Comparison of ENCODE assay signal across 1 cellular context in genomic region chr20:44805991-44806729, GRCh38.
TF ChIP-seq lines count a peak whose summit lies in the region.

No MANE protein-coding gene starts in this region.

TF ChIP-seq in GM23338, 12 proteins besides CTCF, POLR2A, EP300 and RAD21 (continued from another document):
- TF ChIP-seq ETS1 (IDR thresholded peaks at IDR 0.05) (no peak), STAT1 (IDR thresholded peaks at IDR 0.05; ENCODE audit: unreplicated experiment) (no peak), POLR2AphosphoS5 (IDR thresholded peaks at IDR 0.05; ENCODE audit: low read depth) (no peak), JUNB (IDR thresholded peaks at IDR 0.05; ENCODE audit: unreplicated experiment) (no peak)
- TF ChIP-seq, protein P1, sequence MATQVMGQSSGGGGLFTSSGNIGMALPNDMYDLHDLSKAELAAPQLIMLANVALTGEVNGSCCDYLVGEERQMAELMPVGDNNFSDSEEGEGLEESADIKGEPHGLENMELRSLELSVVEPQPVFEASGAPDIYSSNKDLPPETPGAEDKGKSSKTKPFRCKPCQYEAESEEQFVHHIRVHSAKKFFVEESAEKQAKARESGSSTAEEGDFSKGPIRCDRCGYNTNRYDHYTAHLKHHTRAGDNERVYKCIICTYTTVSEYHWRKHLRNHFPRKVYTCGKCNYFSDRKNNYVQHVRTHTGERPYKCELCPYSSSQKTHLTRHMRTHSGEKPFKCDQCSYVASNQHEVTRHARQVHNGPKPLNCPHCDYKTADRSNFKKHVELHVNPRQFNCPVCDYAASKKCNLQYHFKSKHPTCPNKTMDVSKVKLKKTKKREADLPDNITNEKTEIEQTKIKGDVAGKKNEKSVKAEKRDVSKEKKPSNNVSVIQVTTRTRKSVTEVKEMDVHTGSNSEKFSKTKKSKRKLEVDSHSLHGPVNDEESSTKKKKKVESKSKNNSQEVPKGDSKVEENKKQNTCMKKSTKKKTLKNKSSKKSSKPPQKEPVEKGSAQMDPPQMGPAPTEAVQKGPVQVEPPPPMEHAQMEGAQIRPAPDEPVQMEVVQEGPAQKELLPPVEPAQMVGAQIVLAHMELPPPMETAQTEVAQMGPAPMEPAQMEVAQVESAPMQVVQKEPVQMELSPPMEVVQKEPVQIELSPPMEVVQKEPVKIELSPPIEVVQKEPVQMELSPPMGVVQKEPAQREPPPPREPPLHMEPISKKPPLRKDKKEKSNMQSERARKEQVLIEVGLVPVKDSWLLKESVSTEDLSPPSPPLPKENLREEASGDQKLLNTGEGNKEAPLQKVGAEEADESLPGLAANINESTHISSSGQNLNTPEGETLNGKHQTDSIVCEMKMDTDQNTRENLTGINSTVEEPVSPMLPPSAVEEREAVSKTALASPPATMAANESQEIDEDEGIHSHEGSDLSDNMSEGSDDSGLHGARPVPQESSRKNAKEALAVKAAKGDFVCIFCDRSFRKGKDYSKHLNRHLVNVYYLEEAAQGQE (IDR thresholded peaks at IDR 0.05; ENCODE audit: unreplicated experiment): no peak
